In genomic region chr7:159121476-159121875, GRCh38 we compare ENCODE assay signal across 27 cellular contexts.
"Had no signal": no experiment of that assay in that cellular context is flagged by ENCODE, and none has a peak within 500 bp of the region (broad histone marks: within the 10 kb centered on the region; RNA-seq: fewer than 3 reads in every experiment).

No MANE protein-coding gene starts in this region.

- H3K4me1 ChIP-seq: suprapubic skin, testis, thyroid gland, tibial nerve, transverse colon, upper lobe of left lung, upper lobe of right lung, uterus, vagina had no signal

- H3K9me3 ChIP-seq: stomach, suprapubic skin, testis, thoracic aorta, thyroid gland, tibial artery, transverse colon, upper lobe of left lung, upper lobe of right lung, uterus, vagina had no signal

- DNase-seq: stimulated activated CD4-positive, alpha-beta T cell treated with anti-CD3 and anti-CD28 coated beads, Interleukin-2, amount 100 ng/mL, for 48 hours; stimulated activated CD4-positive, alpha-beta T cell treated with anti-CD3 and anti-CD28 coated beads, Interleukin-4, amount 100 ng/mL, for 1 hour; stimulated activated CD4-positive, alpha-beta T cell treated with anti-CD3 and anti-CD28 coated beads, Interleukin-4, amount 100 ng/mL, for 24 hours; stimulated activated CD4-positive, alpha-beta T cell treated with anti-CD3 and anti-CD28 coated beads, Interleukin-4, amount 100 ng/mL, for 4 hours; stimulated activated CD8-positive, alpha-beta memory T cell treated with anti-CD3 and anti-CD28 coated beads, Interleukin-4, amount 100 ng/mL, for 48 hours; stimulated activated naive B cell treated with anti-CD40 and anti-IgM and Interleukin-4, amounts not matched to agents 10 μg/mL and 1 μg/mL and 100 μg/mL, for 72 hours; stimulated activated naive CD4-positive, alpha-beta T cell; stimulated activated naive CD4-positive, alpha-beta T cell treated with Interleukin-2 at 50 U/mL for 16 hours; stimulated activated naive CD8-positive, alpha-beta T cell treated with anti-CD3 and anti-CD28 coated beads, Interleukin-15, amount 100 ng/mL, for 72 hours; stimulated activated naive CD8-positive, alpha-beta T cell treated with anti-CD3 and anti-CD28 coated beads, Interleukin-15, Interleukin-2, amounts not matched to agents 100 U/mL and 50 U/mL, for 24 hours; stomach; substantia nigra; testis; thyroid gland; transverse colon; trophoblast cell; upper lobe of right lung had no signal

- ATAC-seq: stimulated activated effector memory CD8-positive, alpha-beta T cell treated with anti-CD3 and anti-CD28 coated beads, Interleukin-12 subunit alpha, Interleukin-12 subunit beta, amount 100 ng/mL, for 72 hours; stimulated activated memory B cell treated with anti-CD40 and anti-IgM and Interleukin-4, amounts not matched to agents 10 μg/mL and 1 μg/mL and 100 μg/mL, for 72 hours; stimulated activated naive B cell treated with anti-CD40 and anti-IgM and Interleukin-4, amounts not matched to agents 10 μg/mL and 1 μg/mL and 100 μg/mL, for 72 hours; stimulated activated naive CD8-positive, alpha-beta T cell treated with anti-CD3 and anti-CD28 coated beads, Interleukin-15, amount 100 ng/mL, for 72 hours; stimulated activated naive CD8-positive, alpha-beta T cell treated with anti-CD3 and anti-CD28 coated beads, Interleukin-15, Interleukin-2, amounts not matched to agents 100 U/mL and 50 U/mL, for 24 hours; upper lobe of right lung had no signal

- H3K36me3 ChIP-seq: suprapubic skin, thoracic aorta, thyroid gland, tibial nerve, transverse colon, upper lobe of left lung, upper lobe of right lung, uterus, vagina had no signal

- H3K27ac ChIP-seq: stomach, suprapubic skin, testis, thoracic aorta, thyroid gland, tibial artery, tibial nerve, transverse colon, upper lobe of left lung, upper lobe of right lung, uterus, vagina had no signal

- FAIRE-seq: urothelium cell line had no signal

- H3K27me3 ChIP-seq: stomach, testis, thyroid gland, tibial artery, tibial nerve, upper lobe of left lung, uterus, vagina had no signal

- H3K4me3 ChIP-seq: stomach, suprapubic skin, testis, thoracic aorta, thyroid gland, tibial artery, tibial nerve, transverse colon, upper lobe of left lung, upper lobe of right lung, uterus, vagina had no signal
